8 cellular contexts compared by ENCODE assay signal in the genomic region with DNA sequence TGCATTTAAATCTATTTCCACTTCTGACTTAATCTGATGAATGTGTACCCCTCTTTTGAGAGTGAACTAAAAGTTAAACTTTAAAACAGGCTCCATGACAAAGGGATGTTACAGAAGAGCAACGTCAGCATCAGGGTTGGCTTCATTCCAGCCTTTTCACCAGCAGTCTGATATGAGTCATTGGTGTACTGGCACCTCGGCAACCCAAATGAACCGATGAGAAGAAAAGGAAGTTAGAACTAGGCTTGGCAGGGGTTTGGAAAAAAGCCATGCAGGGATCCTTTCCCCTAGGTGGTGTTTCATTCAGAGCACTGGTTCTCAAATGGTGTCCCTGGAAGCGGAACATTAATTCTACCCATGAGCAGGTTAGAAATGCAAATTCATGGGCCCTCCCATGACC. TPM values are rescaled to one million over a fixed set of nuclear protein-coding genes. Genes with fewer than 3 reads are reported as not detected.
A peak's percentile ranks its signal among the peaks of the same experiment; 100 is the strongest.
DNase-seq lines count a peak whose midpoint lies in the region; ATAC-seq and TF ChIP-seq lines count a peak whose summit lies in the region.

No MANE protein-coding gene starts in this region.

- DNase-seq in Caki2 (ENCODE audit: low read depth) (peak; percentile 87), HS-27A (ENCODE audit: low read depth) (peak; percentile 5), SK-N-SH (no peak), glomerular visceral epithelial cell (ENCODE audit: extremely low spot score) (peak; percentile 73), posterior vena cava (ENCODE audit: low spot score) (no peak), retina (no peak)
- DNase-seq in activated naive CD4-positive, alpha-beta T cell treated with anti-CD3 and anti-CD28 coated beads, Interleukin-2, amount 10 ng/mL, durations not matched to agents 7 days and 5 days, result no peak

- H3K79me2 ChIP-seq in SK-N-SH (ENCODE audit: insufficient read depth), result no peaks in the 10 kb centered on the region

- in situ Hi-C loops in Caki2 (cut with HindIII; ENCODE audit: low pct_unique_long_range_greater_than_20kb, low sequenced_read_pairs), result no loop called here

- POLR2A ChIA-PET in SK-N-SH (lab: Yijun Ruan, JAX), result no interaction called here

- H3K4me3 ChIP-seq in SK-N-SH (ENCODE audit: low read depth in 2 of 2, low read length in 1 of 2), result no peak overlapping the region

- TF ChIP-seq CTCF in SK-N-SH (IDR thresholded peaks at IDR 0.05), result no peak

- no peak overlapping the region for H3K4me2 ChIP-seq in SK-N-SH

- H3K4me1 ChIP-seq in SK-N-SH (ENCODE audit: control insufficient read depth in 1 of 2, insufficient read depth in 2 of 2, low read depth in 1 of 2, low read length in 1 of 2), result no peaks in the 10 kb centered on the region

- no peak for TF ChIP-seq EP300 in SK-N-SH (IDR thresholded peaks at IDR 0.05; ENCODE audit: borderline replicate concordance in 1 of 2, low read depth in 1 of 2, low read length in 1 of 2)

- H3F3A ChIP-seq in SK-N-SH (replicated peaks; ENCODE audit: insufficient read depth), result no peaks in the 10 kb centered on the region

- H3K9me3 Mint-ChIP-seq in activated naive CD4-positive, alpha-beta T cell treated with anti-CD3 and anti-CD28 coated beads, Interleukin-2, amount 10 ng/mL, durations not matched to agents 7 days and 5 days, result peaks cover 9% of the 10 kb centered on the region

- H3K36me3 Mint-ChIP-seq in activated naive CD4-positive, alpha-beta T cell treated with anti-CD3 and anti-CD28 coated beads, Interleukin-2, amount 10 ng/mL, durations not matched to agents 7 days and 5 days, result no peaks in the 10 kb centered on the region

- CTCF ChIA-PET in SK-N-SH (lab: Yijun Ruan, JAX), result no interaction called here
- CTCF ChIA-PET in activated naive CD4-positive, alpha-beta T cell treated with anti-CD3 and anti-CD28 coated beads, Interleukin-2, amount 10 ng/mL, durations not matched to agents 7 days and 5 days (lab: Charles Lee), result interaction anchor here (0.7 kb wide), 1 partner anchor 650 kb away, joined by 3 read pairs; no protein-coding TSS in a partner anchor

- H3K27me3 ChIP-seq in SK-N-SH (ENCODE audit: insufficient read depth), result no peaks in the 10 kb centered on the region

- H3K36me3 ChIP-seq in SK-N-SH (replicated peaks in 1 of 2; ENCODE audit: control insufficient read depth in 1 of 2, insufficient read depth in 2 of 2, low read length in 1 of 2), result no peaks in the 10 kb centered on the region

- no peak for TF ChIP-seq RAD21 in SK-N-SH (IDR thresholded peaks at IDR 0.05; ENCODE audit: low read length)

- no peak overlapping the region for H3K27ac Mint-ChIP-seq in activated naive CD4-positive, alpha-beta T cell treated with anti-CD3 and anti-CD28 coated beads, Interleukin-2, amount 10 ng/mL, durations not matched to agents 7 days and 5 days

- no peaks in the 10 kb centered on the region for H4K20me1 ChIP-seq in SK-N-SH (ENCODE audit: insufficient read depth)

- H3K4me3 Mint-ChIP-seq in activated naive CD4-positive, alpha-beta T cell treated with anti-CD3 and anti-CD28 coated beads, Interleukin-2, amount 10 ng/mL, durations not matched to agents 7 days and 5 days, result no peak overlapping the region

- WGBS in SK-N-SH (ENCODE audit: low lambda C conversion rate), result 21% methylated on average over 4 of the region's 4 CpGs

- no peaks in the 10 kb centered on the region for H3K9me2 ChIP-seq in SK-N-SH

- H2AFZ ChIP-seq in SK-N-SH (ENCODE audit: low read depth), result no peak overlapping the region

- no peaks in the 10 kb centered on the region for H3K4me1 Mint-ChIP-seq in activated naive CD4-positive, alpha-beta T cell treated with anti-CD3 and anti-CD28 coated beads, Interleukin-2, amount 10 ng/mL, durations not matched to agents 7 days and 5 days

- H3K27me3 Mint-ChIP-seq in activated naive CD4-positive, alpha-beta T cell treated with anti-CD3 and anti-CD28 coated beads, Interleukin-2, amount 10 ng/mL, durations not matched to agents 7 days and 5 days, result no peaks in the 10 kb centered on the region

- intact Hi-C loops in posterior vena cava (cut with DNase I), result no loop called here

- no peak overlapping the region for H3K9ac ChIP-seq in SK-N-SH

- no peak for ATAC-seq in HG03342 (IDR thresholded peaks at IDR 0.05; ENCODE audit: unreplicated experiment)

- H3K27ac ChIP-seq in SK-N-SH (ENCODE audit: low read depth in 2 of 2, low read length in 1 of 2), result no peak overlapping the region

- no peaks in the 10 kb centered on the region for H3K9me3 ChIP-seq in SK-N-SH

TF ChIP-seq in SK-N-SH, 30 proteins besides CTCF, POLR2A, EP300 and RAD21:
- TF ChIP-seq SMC3 (IDR thresholded peaks at IDR 0.05; ENCODE audit: low read depth, low read length), result no peak
- peak; percentile 34; the same call in 1 of the 2 replicates for TF ChIP-seq NFIC (IDR thresholded peaks at IDR 0.05; ENCODE audit: borderline replicate concordance)
- no peak for TF ChIP-seq CHD2 (IDR thresholded peaks at IDR 0.05; ENCODE audit: low read length, partially characterized antibody)
- TF ChIP-seq FOSL2 (IDR thresholded peaks at IDR 0.05; ENCODE audit: borderline replicate concordance, low read depth), result peak; percentile 44; the same call in 1 of the 2 replicates

RNA-seq across cellular contexts. Expression of a gene that starts 53.6 kb away (rescaled TPM):
- 719 and 728 TPM in 2 replicates for total RNA-seq in Caki2 (2014; rRNA removed; shearing (Covaris generic); ENCODE audit: low replicate concordance)
- polyA plus RNA-seq in SK-N-SH (2012; rRNA removed), result 229 and 314 TPM in 2 replicates
- polyA plus RNA-seq in SK-N-SH (2012; cell fraction: cytosol; rRNA removed), result 488 and 629 TPM in 2 replicates
- 35.7 and 75.0 TPM in 2 replicates for polyA plus RNA-seq in SK-N-SH (2012; cell fraction: nucleus; rRNA removed)
- total RNA-seq in posterior vena cava, result 10 to 100 TPM; 86.4 to 97.0 TPM

Comparison
In these comparisons a context has a peak if more than half of its experiments do, and no peak if none do; other contexts are left out.
1. DNase-seq: peak in Caki2 (single experiment), HS-27A (single experiment) and glomerular visceral epithelial cell (single experiment); none in SK-N-SH (single experiment), posterior vena cava (single experiment), activated naive CD4-positive, alpha-beta T cell treated with anti-CD3 and anti-CD28 coated beads, Interleukin-2, amount 10 ng/mL, durations not matched to agents 7 days and 5 days (single experiment) and retina (single experiment).